Comparison of ENCODE assay signal across 8 cellular contexts in the genomic region with DNA sequence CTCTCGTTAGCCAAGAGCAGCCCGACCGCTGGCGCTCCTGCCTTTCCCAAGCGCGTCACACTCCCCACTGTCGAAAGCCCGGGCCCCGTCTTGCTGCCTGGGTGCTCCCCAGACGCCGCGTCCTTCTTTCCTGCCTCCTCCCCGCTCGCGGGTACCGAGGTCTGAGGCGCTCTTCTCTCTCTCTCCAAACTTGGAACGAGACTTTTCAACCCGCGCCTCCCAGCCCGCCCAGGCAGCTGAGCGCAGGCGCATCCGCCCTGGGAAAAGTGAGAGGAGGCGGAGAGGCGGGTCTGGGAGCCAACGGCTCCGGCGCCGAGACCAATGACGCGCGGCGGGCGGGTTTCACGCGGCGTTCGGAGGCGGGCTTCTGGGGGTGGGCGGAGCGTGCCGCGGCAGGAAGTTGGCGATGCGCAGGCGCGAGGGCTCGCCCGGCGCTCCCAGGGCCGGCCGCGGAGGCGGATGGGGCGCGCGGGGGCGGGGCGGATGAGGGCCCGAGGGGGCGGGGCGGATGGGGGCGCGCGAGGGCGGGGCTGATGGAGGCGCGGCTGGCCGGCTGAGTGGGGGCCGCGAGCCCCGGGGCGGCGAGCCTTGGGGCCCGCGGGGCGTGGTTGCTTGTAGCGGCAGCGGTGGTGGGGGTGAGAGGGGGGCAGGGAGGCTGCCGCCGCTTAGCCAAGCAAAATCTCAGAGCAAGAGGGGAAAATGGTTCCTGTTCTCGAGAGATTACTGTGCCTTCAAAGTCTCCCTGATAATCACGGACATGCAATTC. TPM values are rescaled to one million over a fixed set of nuclear protein-coding genes. Genes with fewer than 3 reads are reported as not detected.
DNase-seq lines count a peak whose midpoint lies in the region; ATAC-seq and TF ChIP-seq lines count a peak whose summit lies in the region.

A gene (minus strand): TSS at position 268 of the 766 bp plus-strand sequence. CDS start 309 bp downstream, outside the sequence.

- peak within 1 kb of the TSS; percentile 96 for H3K27ac Mint-ChIP-seq in activated naive CD8-positive, alpha-beta T cell

- peaks cover 34% of the 10 kb centered on the region for H3K4me1 Mint-ChIP-seq in activated naive CD8-positive, alpha-beta T cell (ENCODE audit: low read depth)

- no peaks in the 10 kb centered on the region for H3K9me3 ChIP-seq in ovary
- no peaks in the 10 kb centered on the region for H3K9me3 ChIP-seq in thymus (ENCODE audit: control insufficient read depth)

- H3K4me1 ChIP-seq in ovary (ENCODE audit: insufficient read depth) (peaks cover 10% of the 10 kb centered on the region), thymus (ENCODE audit: control insufficient read depth, insufficient read depth, low read length) (peaks cover 6% of the 10 kb centered on the region)

- TF ChIP-seq EP300 in ovary (IDR thresholded peaks at IDR 0.05), result no peak

- TF ChIP-seq POLR2A in ovary (IDR thresholded peaks at IDR 0.05), result peak; percentile 90

- H3K27ac ChIP-seq in ovary (peak within 1 kb of the TSS; percentile 79 to 94), thymus (ENCODE audit: low read depth) (peak within 1 kb of the TSS; percentile 96)

- no peaks in the 10 kb centered on the region for H3K36me3 Mint-ChIP-seq in activated naive CD8-positive, alpha-beta T cell

- no peaks in the 10 kb centered on the region for H3K36me3 ChIP-seq in ovary
- no peaks in the 10 kb centered on the region for H3K36me3 ChIP-seq in thymus (ENCODE audit: control insufficient read depth, insufficient read depth)

- H3K27me3 Mint-ChIP-seq in activated naive CD8-positive, alpha-beta T cell, result no peaks in the 10 kb centered on the region

- H3K4me3 ChIP-seq in GM08714 (ENCODE audit: low read length) (peak within 1 kb of the TSS; percentile 93), ovary (peak within 1 kb of the TSS; percentile 73), thymus (ENCODE audit: low read length) (peak within 1 kb of the TSS; percentile 71)

- peak; percentile 84 for DNase-seq in NCI-H1105 (lab: John Stamatoyannopoulos, UW)
- DNase-seq in SKM-1 treated with dmso at 0.1 percent for 144 hours (lab: John Stamatoyannopoulos, UW; ENCODE audit: unreplicated experiment), result peak; percentile 78
- peak; percentile 92 for DNase-seq in glomerular visceral epithelial cell (ENCODE audit: extremely low spot score)
- peak; percentile 96 to 98 (median 97) for DNase-seq in ovary

- peak; percentile 83 for ATAC-seq in HG02588 (IDR thresholded peaks at IDR 0.05; ENCODE audit: unreplicated experiment)

- peak in 1 of 3 donors; percentile 19 for TF ChIP-seq CTCF in ovary (IDR thresholded peaks at IDR 0.05)

- intact Hi-C loops in ovary (cut with DNase I), result loop anchor here in 1 of 4 donors (10.0 kb wide), 1 partner anchor 505 kb away; a partner anchor contains a TSS

- no peaks in the 10 kb centered on the region for H3K9me3 Mint-ChIP-seq in activated naive CD8-positive, alpha-beta T cell (ENCODE audit: low read depth)

- H3K27me3 ChIP-seq in ovary, result no peaks in the 10 kb centered on the region
- no peaks in the 10 kb centered on the region for H3K27me3 ChIP-seq in thymus (ENCODE audit: control insufficient read depth, insufficient read depth)

- peak within 1 kb of the TSS; percentile 98 for H3K4me3 Mint-ChIP-seq in activated naive CD8-positive, alpha-beta T cell

- 1 to 2% (median 1%) methylated on average over 56 to 84 of the region's 84 CpGs for WGBS in ovary, 3 donors
- WGBS in thymus, result under 1% methylated on average over 84 of the region's 84 CpGs

RNA-seq across cellular contexts. Expression of the gene that starts here (rescaled TPM):
- total RNA-seq in ovary, result 100 to 1,000 TPM; 101 to 258 (median 188) TPM
- polyA plus RNA-seq in ovary, result 100 to 1,000 TPM; 150 to 192 TPM
- 167 TPM for polyA plus RNA-seq in thymus

Comparison
In these comparisons a context has a peak if more than half of its experiments do, and no peak if none do; other contexts are left out.
1. Peak in every context shown above with its lines: DNase-seq, ATAC-seq, H3K4me3 ChIP-seq and H3K27ac ChIP-seq.